1 cellular context compared by ENCODE assay signal in the genomic region with DNA sequence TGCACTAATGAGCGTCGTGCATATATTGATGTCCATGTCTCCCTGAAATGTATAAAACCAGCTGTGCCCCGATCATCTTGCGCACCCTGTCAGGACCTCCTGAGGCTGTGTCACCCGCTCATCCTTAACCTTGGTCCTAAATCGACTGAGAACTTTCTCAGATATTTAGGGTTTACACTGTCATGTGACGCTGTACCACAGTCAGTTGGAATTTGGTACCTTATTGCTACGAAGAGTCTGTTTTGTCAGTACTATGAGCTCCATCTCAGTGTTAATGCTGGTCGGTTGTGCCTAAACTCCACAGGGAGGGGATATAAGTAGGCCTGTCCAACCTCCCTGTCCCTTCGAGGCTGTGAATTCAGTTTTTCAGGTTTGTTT.
TF ChIP-seq lines count a peak whose summit lies in the region.

No MANE protein-coding gene starts in this region.

TF ChIP-seq in GM23338, 12 proteins besides CTCF, POLR2A, EP300 and RAD21:
- TF ChIP-seq, protein P1, sequence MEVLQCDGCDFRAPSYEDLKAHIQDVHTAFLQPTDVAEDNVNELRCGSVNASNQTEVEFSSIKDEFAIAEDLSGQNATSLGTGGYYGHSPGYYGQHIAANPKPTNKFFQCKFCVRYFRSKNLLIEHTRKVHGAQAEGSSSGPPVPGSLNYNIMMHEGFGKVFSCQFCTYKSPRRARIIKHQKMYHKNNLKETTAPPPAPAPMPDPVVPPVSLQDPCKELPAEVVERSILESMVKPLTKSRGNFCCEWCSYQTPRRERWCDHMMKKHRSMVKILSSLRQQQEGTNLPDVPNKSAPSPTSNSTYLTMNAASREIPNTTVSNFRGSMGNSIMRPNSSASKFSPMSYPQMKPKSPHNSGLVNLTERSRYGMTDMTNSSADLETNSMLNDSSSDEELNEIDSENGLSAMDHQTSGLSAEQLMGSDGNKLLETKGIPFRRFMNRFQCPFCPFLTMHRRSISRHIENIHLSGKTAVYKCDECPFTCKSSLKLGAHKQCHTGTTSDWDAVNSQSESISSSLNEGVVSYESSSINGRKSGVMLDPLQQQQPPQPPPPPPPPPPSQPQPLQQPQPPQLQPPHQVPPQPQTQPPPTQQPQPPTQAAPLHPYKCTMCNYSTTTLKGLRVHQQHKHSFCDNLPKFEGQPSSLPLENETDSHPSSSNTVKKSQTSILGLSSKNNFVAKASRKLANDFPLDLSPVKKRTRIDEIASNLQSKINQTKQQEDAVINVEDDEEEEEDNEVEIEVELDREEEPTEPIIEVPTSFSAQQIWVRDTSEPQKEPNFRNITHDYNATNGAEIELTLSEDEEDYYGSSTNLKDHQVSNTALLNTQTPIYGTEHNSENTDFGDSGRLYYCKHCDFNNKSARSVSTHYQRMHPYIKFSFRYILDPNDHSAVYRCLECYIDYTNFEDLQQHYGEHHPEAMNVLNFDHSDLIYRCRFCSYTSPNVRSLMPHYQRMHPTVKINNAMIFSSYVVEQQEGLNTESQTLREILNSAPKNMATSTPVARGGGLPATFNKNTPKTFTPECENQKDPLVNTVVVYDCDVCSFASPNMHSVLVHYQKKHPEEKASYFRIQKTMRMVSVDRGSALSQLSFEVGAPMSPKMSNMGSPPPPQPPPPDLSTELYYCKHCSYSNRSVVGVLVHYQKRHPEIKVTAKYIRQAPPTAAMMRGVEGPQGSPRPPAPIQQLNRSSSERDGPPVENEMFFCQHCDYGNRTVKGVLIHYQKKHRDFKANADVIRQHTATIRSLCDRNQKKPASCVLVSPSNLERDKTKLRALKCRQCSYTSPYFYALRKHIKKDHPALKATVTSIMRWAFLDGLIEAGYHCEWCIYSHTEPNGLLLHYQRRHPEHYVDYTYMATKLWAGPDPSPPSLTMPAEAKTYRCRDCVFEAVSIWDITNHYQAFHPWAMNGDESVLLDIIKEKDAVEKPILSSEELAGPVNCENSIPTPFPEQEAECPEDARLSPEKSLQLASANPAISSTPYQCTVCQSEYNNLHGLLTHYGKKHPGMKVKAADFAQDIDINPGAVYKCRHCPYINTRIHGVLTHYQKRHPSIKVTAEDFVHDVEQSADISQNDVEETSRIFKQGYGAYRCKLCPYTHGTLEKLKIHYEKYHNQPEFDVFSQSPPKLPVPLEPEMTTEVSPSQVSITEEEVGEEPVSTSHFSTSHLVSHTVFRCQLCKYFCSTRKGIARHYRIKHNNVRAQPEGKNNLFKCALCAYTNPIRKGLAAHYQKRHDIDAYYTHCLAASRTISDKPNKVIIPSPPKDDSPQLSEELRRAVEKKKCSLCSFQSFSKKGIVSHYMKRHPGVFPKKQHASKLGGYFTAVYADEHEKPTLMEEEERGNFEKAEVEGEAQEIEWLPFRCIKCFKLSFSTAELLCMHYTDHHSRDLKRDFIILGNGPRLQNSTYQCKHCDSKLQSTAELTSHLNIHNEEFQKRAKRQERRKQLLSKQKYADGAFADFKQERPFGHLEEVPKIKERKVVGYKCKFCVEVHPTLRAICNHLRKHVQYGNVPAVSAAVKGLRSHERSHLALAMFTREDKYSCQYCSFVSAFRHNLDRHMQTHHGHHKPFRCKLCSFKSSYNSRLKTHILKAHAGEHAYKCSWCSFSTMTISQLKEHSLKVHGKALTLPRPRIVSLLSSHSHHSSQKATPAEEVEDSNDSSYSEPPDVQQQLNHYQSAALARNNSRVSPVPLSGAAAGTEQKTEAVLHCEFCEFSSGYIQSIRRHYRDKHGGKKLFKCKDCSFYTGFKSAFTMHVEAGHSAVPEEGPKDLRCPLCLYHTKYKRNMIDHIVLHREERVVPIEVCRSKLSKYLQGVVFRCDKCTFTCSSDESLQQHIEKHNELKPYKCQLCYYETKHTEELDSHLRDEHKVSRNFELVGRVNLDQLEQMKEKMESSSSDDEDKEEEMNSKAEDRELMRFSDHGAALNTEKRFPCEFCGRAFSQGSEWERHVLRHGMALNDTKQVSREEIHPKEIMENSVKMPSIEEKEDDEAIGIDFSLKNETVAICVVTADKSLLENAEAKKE (CRISPR knock-in tag; IDR thresholded peaks at IDR 0.05), result no peak
- TF ChIP-seq ETS1 (IDR thresholded peaks at IDR 0.05) (no peak; the same call in 1 of the 2 replicates), CREB1 (CRISPR knock-in tag; IDR thresholded peaks at IDR 0.05; ENCODE audit: low read depth) (no peak), POLR2AphosphoS5 (IDR thresholded peaks at IDR 0.05; ENCODE audit: low read depth) (no peak)
